ENCODE assay signal across 15 cellular contexts in the genomic region with DNA sequence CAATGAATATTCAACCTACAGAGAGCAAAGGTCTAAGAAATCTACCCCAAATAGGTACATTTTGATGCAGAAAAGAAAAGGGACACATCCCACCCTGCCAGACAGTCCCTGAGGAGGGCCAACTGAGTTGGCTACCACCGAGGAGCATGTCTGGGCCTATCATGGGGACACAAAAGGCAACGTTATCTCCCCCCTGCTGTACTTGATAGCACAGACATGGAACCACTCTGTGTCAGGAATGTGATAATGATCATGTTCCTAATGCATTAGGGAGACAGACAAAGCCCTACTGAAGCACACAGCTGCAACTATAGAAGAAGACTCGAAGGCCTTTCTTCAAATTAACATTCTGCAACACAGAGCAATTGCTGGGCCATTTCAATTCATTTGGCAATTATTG.
"Had no signal": no experiment of that assay in that cellular context is flagged by ENCODE, and none has a peak within 500 bp of the region (broad histone marks: within the 10 kb centered on the region; RNA-seq: fewer than 3 reads in every experiment).

No MANE protein-coding gene starts in this region.

- DNase-seq: activated CD8-positive, alpha-beta memory T cell treated with anti-CD3 and anti-CD28 coated beads, Interleukin-2, amount 50 U/mL, for 4 hours; activated CD8-positive, alpha-beta T cell treated with anti-CD3 and anti-CD28 coated beads for 36 hours; activated T-cell treated with anti-CD3 and anti-CD28 coated beads, Interleukin-2, amount 50 U/mL, for 72 hours; heart right ventricle; kidney; left ventricle myocardium inferior; nephron progenitor cell; pancreas; stimulated activated CD4-positive, alpha-beta T cell treated with anti-CD3 and anti-CD28 coated beads, Interleukin-4, amount 100 ng/mL, for 4 hours; stimulated activated naive CD8-positive, alpha-beta T cell treated with anti-CD3 and anti-CD28 coated beads, Interleukin-15, amount 100 ng/mL, for 72 hours; T1000; uterus had no signal

- H3K27me3 ChIP-seq: ascending aorta, heart right ventricle, pancreas, uterus had no signal

- H3K9me3 ChIP-seq: ascending aorta, heart right ventricle, left ventricle myocardium inferior, pancreas, thoracic aorta, uterus had no signal

- H3K4me3 Mint-ChIP-seq: activated CD8-positive, alpha-beta T cell treated with anti-CD3 and anti-CD28 coated beads for 36 hours; activated T-cell treated with anti-CD3 and anti-CD28 coated beads, Interleukin-2, amount 50 U/mL, for 72 hours; nephron progenitor cell; stimulated activated naive CD8-positive, alpha-beta T cell treated with anti-CD3 and anti-CD28 coated beads, Interleukin-15, amount 100 ng/mL, for 72 hours had no signal

- H3K27ac Mint-ChIP-seq: activated CD8-positive, alpha-beta T cell treated with anti-CD3 and anti-CD28 coated beads for 36 hours; activated T-cell treated with anti-CD3 and anti-CD28 coated beads, Interleukin-2, amount 50 U/mL, for 72 hours; stimulated activated naive CD8-positive, alpha-beta T cell treated with anti-CD3 and anti-CD28 coated beads, Interleukin-15, amount 100 ng/mL, for 72 hours had no signal

- H3K4me1 ChIP-seq: ascending aorta, heart right ventricle, left ventricle myocardium inferior, pancreas, uterus had no signal

- H3K36me3 ChIP-seq: ascending aorta, heart right ventricle, left ventricle myocardium inferior, pancreas, thoracic aorta, uterus had no signal

- H3K27ac ChIP-seq: ascending aorta, heart right ventricle, left ventricle myocardium inferior, pancreas, skin epidermis, thoracic aorta, uterus had no signal

- H3K4me1 Mint-ChIP-seq: stimulated activated naive CD8-positive, alpha-beta T cell treated with anti-CD3 and anti-CD28 coated beads, Interleukin-15, amount 100 ng/mL, for 72 hours had no signal

- H3K4me3 ChIP-seq: ascending aorta, heart right ventricle, left ventricle myocardium inferior, pancreas, skin epidermis, thoracic aorta, uterus had no signal

- H3K9me3 Mint-ChIP-seq: activated CD8-positive, alpha-beta T cell treated with anti-CD3 and anti-CD28 coated beads for 36 hours had no signal

- ATAC-seq: activated CD8-positive, alpha-beta T cell treated with anti-CD3 and anti-CD28 coated beads for 36 hours; activated T-cell treated with anti-CD3 and anti-CD28 coated beads, Interleukin-2, amount 50 U/mL, for 72 hours; heart right ventricle; pancreas; stimulated activated naive CD8-positive, alpha-beta T cell treated with anti-CD3 and anti-CD28 coated beads, Interleukin-15, amount 100 ng/mL, for 72 hours had no signal
